In the genomic region with DNA sequence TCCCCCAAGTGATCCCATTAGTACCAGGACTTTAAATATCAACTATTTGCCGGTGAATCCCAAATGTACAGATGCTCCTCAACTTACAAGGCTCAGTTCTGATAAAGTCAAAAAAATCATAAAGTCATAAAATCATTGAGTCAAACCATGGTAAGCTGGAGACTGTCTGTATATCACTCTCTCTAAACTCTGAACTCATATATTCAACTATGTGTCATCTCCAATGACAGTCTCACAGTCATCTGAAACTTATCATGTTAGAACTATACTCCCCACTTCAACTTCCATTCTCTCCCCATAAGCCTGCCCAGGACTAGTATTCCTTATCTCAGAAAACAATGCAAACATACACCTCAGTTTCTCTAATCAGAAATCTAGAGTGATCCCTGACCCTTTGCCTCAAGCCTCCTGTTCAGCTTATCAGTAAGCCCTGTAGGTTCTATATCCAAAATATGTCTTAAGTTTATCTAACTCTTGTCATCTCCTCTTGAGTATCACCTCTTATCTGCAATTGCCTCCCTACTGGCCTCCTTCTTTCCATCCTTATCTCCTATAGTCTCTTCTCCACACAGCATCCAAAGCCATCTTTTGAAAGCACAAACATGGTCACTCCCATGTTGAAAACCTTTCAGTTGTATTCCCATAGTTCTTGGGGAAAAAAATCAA, we compare ENCODE assay signal across 1 cellular context.
TF ChIP-seq lines count a peak whose summit lies in the region.

No MANE protein-coding gene starts in this region.

TF ChIP-seq in K562, 482 proteins besides CTCF, POLR2A, EP300 and RAD21 (continued from another document and continues in another):
- TF ChIP-seq RERE (CRISPR knock-in tag; IDR thresholded peaks at IDR 0.05; ENCODE audit: borderline replicate concordance) (no peak), KDM1A (IDR thresholded peaks at IDR 0.05) (peak; percentile 81), CC2D1A (IDR thresholded peaks at IDR 0.05) (no peak), PML (IDR thresholded peaks at IDR 0.05; ENCODE audit: low read length) (no peak), ARID1B (IDR thresholded peaks at IDR 0.05) (peak; percentile 82), IRF2 (CRISPR knock-in tag; IDR thresholded peaks at IDR 0.05) (no peak), MECOM (CRISPR knock-in tag; IDR thresholded peaks at IDR 0.05) (peak; percentile 89), HMGXB4 (CRISPR knock-in tag; IDR thresholded peaks at IDR 0.05) (no peak), ATF1 (CRISPR knock-in tag; IDR thresholded peaks at IDR 0.05) (no peak), ATF1 (tag; IDR thresholded peaks at IDR 0.05) (peak; percentile 26; the same call in 1 of the 2 replicates), BMI1 (IDR thresholded peaks at IDR 0.05; ENCODE audit: low read length) (no peak), ZFP30 (CRISPR knock-in tag; IDR thresholded peaks at IDR 0.05; ENCODE audit: borderline replicate concordance) (no peak), MEIS2 (IDR thresholded peaks at IDR 0.05; ENCODE audit: partially characterized antibody) (peak; percentile 44), RBM14 (IDR thresholded peaks at IDR 0.05; ENCODE audit: borderline replicate concordance, insufficient read depth, low read depth, low read length) (no peak), TEAD1 (CRISPR knock-in tag; IDR thresholded peaks at IDR 0.05) (0 out of 4 replicates have a peak, but pooled peaks of 1 of the 2 experiments have one; percentile 44), CTBP1 (IDR thresholded peaks at IDR 0.05; ENCODE audit: borderline replicate concordance) (peak; percentile 96), ZBTB34 (CRISPR knock-in tag; IDR thresholded peaks at IDR 0.05) (no peak), ZNF408 (CRISPR knock-in tag; IDR thresholded peaks at IDR 0.05; ENCODE audit: low read depth) (no peak), MED1 (CRISPR knock-in tag; IDR thresholded peaks at IDR 0.05; ENCODE audit: borderline replicate concordance) (no peak), SMARCE1 (IDR thresholded peaks at IDR 0.05) (peak; percentile 59; the same call in 1 of the 2 replicates), STAT5A (IDR thresholded peaks at IDR 0.05; ENCODE audit: borderline replicate concordance, low read length) (no peak), PCBP1 (IDR thresholded peaks at IDR 0.05; ENCODE audit: low read depth, low read length, poor library complexity, severe bottlenecking) (no peak), DNMT1 (IDR thresholded peaks at IDR 0.05) (no peak), MEF2D (tag; conservative IDR thresholded peaks at IDR 0.05; ENCODE audit: low read depth) (peak; percentile 41; the same call in 1 of the 2 replicates), KLF16 (IDR thresholded peaks at IDR 0.05) (peak; percentile 36), ZNF280B (CRISPR knock-in tag; IDR thresholded peaks at IDR 0.05) (no peak), CGGBP1 (CRISPR knock-in tag; IDR thresholded peaks at IDR 0.05) (no peak), CBFA2T2 (conservative IDR thresholded peaks at IDR 0.05) (peak; percentile 74), ETV6 (IDR thresholded peaks at IDR 0.05; ENCODE audit: borderline replicate concordance in 1 of 2, low read depth in 2 of 2, low read length in 1 of 2) (no peak), ETV6 (CRISPR knock-in tag; IDR thresholded peaks at IDR 0.05; ENCODE audit: borderline replicate concordance) (no peak), TRIM24 (IDR thresholded peaks at IDR 0.05) (0 out of 4 replicates have a peak, but pooled peaks of 1 of the 2 experiments have one; percentile 16), MYBL2 (IDR thresholded peaks at IDR 0.05; ENCODE audit: low read depth) (no peak), MYBL2 (CRISPR knock-in tag; IDR thresholded peaks at IDR 0.05; ENCODE audit: borderline replicate concordance) (no peak), NFATC3 (IDR thresholded peaks at IDR 0.05) (no peak), SMARCA4 (IDR thresholded peaks at IDR 0.05) (peak; percentile 48; the same call in 1 of the 2 replicates), TAL1 (IDR thresholded peaks at IDR 0.05) (peak; percentile 65), ILF3 (IDR thresholded peaks at IDR 0.05; ENCODE audit: borderline replicate concordance) (no peak), HES1 (IDR thresholded peaks at IDR 0.05; ENCODE audit: low read depth) (peak; percentile 91), HDAC1 (IDR thresholded peaks at IDR 0.05) (peak in 1 of 2 experiments; percentile 59; a peak in 1 of 4 replicates), PRPF4 (IDR thresholded peaks at IDR 0.05; ENCODE audit: insufficient read depth, low read depth, low read length, poor library complexity, severe bottlenecking) (no peak)
- TF ChIP-seq, protein P1, sequence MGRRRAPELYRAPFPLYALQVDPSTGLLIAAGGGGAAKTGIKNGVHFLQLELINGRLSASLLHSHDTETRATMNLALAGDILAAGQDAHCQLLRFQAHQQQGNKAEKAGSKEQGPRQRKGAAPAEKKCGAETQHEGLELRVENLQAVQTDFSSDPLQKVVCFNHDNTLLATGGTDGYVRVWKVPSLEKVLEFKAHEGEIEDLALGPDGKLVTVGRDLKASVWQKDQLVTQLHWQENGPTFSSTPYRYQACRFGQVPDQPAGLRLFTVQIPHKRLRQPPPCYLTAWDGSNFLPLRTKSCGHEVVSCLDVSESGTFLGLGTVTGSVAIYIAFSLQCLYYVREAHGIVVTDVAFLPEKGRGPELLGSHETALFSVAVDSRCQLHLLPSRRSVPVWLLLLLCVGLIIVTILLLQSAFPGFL (CRISPR knock-in tag; IDR thresholded peaks at IDR 0.05): no peak
- TF ChIP-seq, protein P2, sequence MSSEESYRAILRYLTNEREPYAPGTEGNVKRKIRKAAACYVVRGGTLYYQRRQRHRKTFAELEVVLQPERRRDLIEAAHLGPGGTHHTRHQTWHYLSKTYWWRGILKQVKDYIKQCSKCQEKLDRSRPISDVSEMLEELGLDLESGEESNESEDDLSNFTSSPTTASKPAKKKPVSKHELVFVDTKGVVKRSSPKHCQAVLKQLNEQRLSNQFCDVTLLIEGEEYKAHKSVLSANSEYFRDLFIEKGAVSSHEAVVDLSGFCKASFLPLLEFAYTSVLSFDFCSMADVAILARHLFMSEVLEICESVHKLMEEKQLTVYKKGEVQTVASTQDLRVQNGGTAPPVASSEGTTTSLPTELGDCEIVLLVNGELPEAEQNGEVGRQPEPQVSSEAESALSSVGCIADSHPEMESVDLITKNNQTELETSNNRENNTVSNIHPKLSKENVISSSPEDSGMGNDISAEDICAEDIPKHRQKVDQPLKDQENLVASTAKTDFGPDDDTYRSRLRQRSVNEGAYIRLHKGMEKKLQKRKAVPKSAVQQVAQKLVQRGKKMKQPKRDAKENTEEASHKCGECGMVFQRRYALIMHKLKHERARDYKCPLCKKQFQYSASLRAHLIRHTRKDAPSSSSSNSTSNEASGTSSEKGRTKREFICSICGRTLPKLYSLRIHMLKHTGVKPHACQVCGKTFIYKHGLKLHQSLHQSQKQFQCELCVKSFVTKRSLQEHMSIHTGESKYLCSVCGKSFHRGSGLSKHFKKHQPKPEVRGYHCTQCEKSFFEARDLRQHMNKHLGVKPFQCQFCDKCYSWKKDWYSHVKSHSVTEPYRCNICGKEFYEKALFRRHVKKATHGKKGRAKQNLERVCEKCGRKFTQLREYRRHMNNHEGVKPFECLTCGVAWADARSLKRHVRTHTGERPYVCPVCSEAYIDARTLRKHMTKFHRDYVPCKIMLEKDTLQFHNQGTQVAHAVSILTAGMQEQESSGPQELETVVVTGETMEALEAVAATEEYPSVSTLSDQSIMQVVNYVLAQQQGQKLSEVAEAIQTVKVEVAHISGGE (CRISPR knock-in tag; IDR thresholded peaks at IDR 0.05): 0 out of 6 replicates have a peak, but pooled peaks of 1 of the 3 experiments have one; percentile 22
- TF ChIP-seq, protein P3, sequence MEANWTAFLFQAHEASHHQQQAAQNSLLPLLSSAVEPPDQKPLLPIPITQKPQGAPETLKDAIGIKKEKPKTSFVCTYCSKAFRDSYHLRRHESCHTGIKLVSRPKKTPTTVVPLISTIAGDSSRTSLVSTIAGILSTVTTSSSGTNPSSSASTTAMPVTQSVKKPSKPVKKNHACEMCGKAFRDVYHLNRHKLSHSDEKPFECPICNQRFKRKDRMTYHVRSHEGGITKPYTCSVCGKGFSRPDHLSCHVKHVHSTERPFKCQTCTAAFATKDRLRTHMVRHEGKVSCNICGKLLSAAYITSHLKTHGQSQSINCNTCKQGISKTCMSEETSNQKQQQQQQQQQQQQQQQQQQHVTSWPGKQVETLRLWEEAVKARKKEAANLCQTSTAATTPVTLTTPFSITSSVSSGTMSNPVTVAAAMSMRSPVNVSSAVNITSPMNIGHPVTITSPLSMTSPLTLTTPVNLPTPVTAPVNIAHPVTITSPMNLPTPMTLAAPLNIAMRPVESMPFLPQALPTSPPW (CRISPR knock-in tag; IDR thresholded peaks at IDR 0.05): peak; percentile 11; the same call in 1 of the 2 replicates
- TF ChIP-seq, protein P4, sequence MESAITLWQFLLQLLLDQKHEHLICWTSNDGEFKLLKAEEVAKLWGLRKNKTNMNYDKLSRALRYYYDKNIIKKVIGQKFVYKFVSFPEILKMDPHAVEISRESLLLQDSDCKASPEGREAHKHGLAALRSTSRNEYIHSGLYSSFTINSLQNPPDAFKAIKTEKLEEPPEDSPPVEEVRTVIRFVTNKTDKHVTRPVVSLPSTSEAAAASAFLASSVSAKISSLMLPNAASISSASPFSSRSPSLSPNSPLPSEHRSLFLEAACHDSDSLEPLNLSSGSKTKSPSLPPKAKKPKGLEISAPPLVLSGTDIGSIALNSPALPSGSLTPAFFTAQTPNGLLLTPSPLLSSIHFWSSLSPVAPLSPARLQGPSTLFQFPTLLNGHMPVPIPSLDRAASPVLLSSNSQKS (CRISPR knock-in tag; IDR thresholded peaks at IDR 0.05): no peak
